Comparison of ENCODE assay signal across 8 cellular contexts in genomic region chr10:3902054-3902808, GRCh38.
DNase-seq lines count a peak whose midpoint lies in the region; ATAC-seq, FAIRE-seq and TF ChIP-seq lines count a peak whose summit lies in the region.

No MANE protein-coding gene starts in this region.

- no peak overlapping the region for H3K27ac ChIP-seq in coronary artery

- H3K36me3 Mint-ChIP-seq in stimulated activated memory B cell treated with anti-CD40 and anti-IgM and Interleukin-4, amounts not matched to agents 10 μg/mL and 1 μg/mL and 100 μg/mL, for 72 hours: peaks cover 17% of the 10 kb centered on the region

- H3K27me3 Mint-ChIP-seq in stimulated activated memory B cell treated with anti-CD40 and anti-IgM and Interleukin-4, amounts not matched to agents 10 μg/mL and 1 μg/mL and 100 μg/mL, for 72 hours: no peaks in the 10 kb centered on the region

- H3K4me3 Mint-ChIP-seq in stimulated activated memory B cell treated with anti-CD40 and anti-IgM and Interleukin-4, amounts not matched to agents 10 μg/mL and 1 μg/mL and 100 μg/mL, for 72 hours: no peak overlapping the region

- TF ChIP-seq CTCF in fibroblast of villous mesenchyme (IDR thresholded peaks at IDR 0.05; ENCODE audit: insufficient read depth, low read depth, low read length) (no peak), coronary artery (IDR thresholded peaks at IDR 0.05) (no peak)

- H3K9me3 Mint-ChIP-seq in stimulated activated memory B cell treated with anti-CD40 and anti-IgM and Interleukin-4, amounts not matched to agents 10 μg/mL and 1 μg/mL and 100 μg/mL, for 72 hours: peaks cover 2% of the 10 kb centered on the region

- peaks cover 53% of the 10 kb centered on the region for H3K4me1 Mint-ChIP-seq in stimulated activated memory B cell treated with anti-CD40 and anti-IgM and Interleukin-4, amounts not matched to agents 10 μg/mL and 1 μg/mL and 100 μg/mL, for 72 hours

- DNase-seq in fibroblast of villous mesenchyme (ENCODE audit: low read depth): peak; percentile 51
- no peak for DNase-seq in urothelium cell line (ENCODE audit: low spot score)
- no peak for DNase-seq in coronary artery (ENCODE audit: low spot score)
- no peak for DNase-seq in NCI-H146 treated with DMSO at 0.1 percent for 48 hours (lab: John Stamatoyannopoulos, UW; ENCODE audit: unreplicated experiment)

- FAIRE-seq in urothelium cell line (lab: Jason Lieb, UNC): no peak

- ATAC-seq in GM19025 (IDR thresholded peaks at IDR 0.05; ENCODE audit: low read depth, unreplicated experiment) (peak; percentile 96), HG02870 (IDR thresholded peaks at IDR 0.05; ENCODE audit: unreplicated experiment) (peak; percentile 90), SK-N-SH treated with all-trans-retinoic acid at 6 μM for 48 hours (peak; percentile 39)
- ATAC-seq in stimulated activated memory B cell treated with anti-CD40 and anti-IgM and Interleukin-4, amounts not matched to agents 10 μg/mL and 1 μg/mL and 100 μg/mL, for 72 hours: peak; percentile 97

- H3K4me3 ChIP-seq in fibroblast of villous mesenchyme (ENCODE audit: low read depth, low read length) (no peak overlapping the region), coronary artery (no peak overlapping the region)

- H3K27ac Mint-ChIP-seq in stimulated activated memory B cell treated with anti-CD40 and anti-IgM and Interleukin-4, amounts not matched to agents 10 μg/mL and 1 μg/mL and 100 μg/mL, for 72 hours: peak overlapping the region; percentile 89

TF ChIP-seq in SK-N-SH treated with all-trans-retinoic acid at 6 μM for 48 hours, 23 proteins besides CTCF, POLR2A, EP300 and RAD21:
- no peak for TF ChIP-seq ZNF565 (CRISPR knock-in tag; conservative IDR thresholded peaks at IDR 0.05; ENCODE audit: low read depth)
- no peak for TF ChIP-seq GLIS3 (CRISPR knock-in tag; IDR thresholded peaks at IDR 0.05)
- TF ChIP-seq PATZ1 (CRISPR knock-in tag; IDR thresholded peaks at IDR 0.05; ENCODE audit: borderline replicate concordance): no peak
- TF ChIP-seq POU6F1 (CRISPR knock-in tag; IDR thresholded peaks at IDR 0.05; ENCODE audit: borderline replicate concordance, low read depth): no peak
- TF ChIP-seq ZC3H10 (CRISPR knock-in tag; IDR thresholded peaks at IDR 0.05): no peak
- TF ChIP-seq PPARA (CRISPR knock-in tag; IDR thresholded peaks at IDR 0.05; ENCODE audit: borderline replicate concordance): no peak
- TF ChIP-seq ZFP30 (CRISPR knock-in tag; IDR thresholded peaks at IDR 0.05): no peak
- TF ChIP-seq TOX (CRISPR knock-in tag; IDR thresholded peaks at IDR 0.05; ENCODE audit: borderline replicate concordance): no peak
- TF ChIP-seq TCF4 (CRISPR knock-in tag; IDR thresholded peaks at IDR 0.05; ENCODE audit: borderline replicate concordance): no peak
- no peak for TF ChIP-seq ESRRG (CRISPR knock-in tag; IDR thresholded peaks at IDR 0.05)
- TF ChIP-seq CSDC2 (CRISPR knock-in tag; IDR thresholded peaks at IDR 0.05): no peak

Comparison
In these comparisons a context has a peak if more than half of its experiments do, and no peak if none do; other contexts are left out.
1. ATAC-seq: peak in every context shown above with its lines; median percentile 97 in stimulated activated memory B cell treated with anti-CD40 and anti-IgM and Interleukin-4, amounts not matched to agents 10 μg/mL and 1 μg/mL and 100 μg/mL, for 72 hours; 96 in GM19025; 90 in HG02870; 39 in SK-N-SH treated with all-trans-retinoic acid at 6 μM for 48 hours.